In genomic region chr2:158006961-158007664, GRCh38 we compare ENCODE assay signal across 10 cellular contexts.
DNase-seq lines count a peak whose midpoint lies in the region; ATAC-seq and TF ChIP-seq lines count a peak whose summit lies in the region.
"Had no signal": no experiment of that assay in that cellular context is flagged by ENCODE, and none has a peak within 500 bp of the region (broad histone marks: within the 10 kb centered on the region; RNA-seq: fewer than 3 reads in every experiment).

No MANE protein-coding gene starts in this region.

- H3K9me2 ChIP-seq in PC-3 (replicated peaks; ENCODE audit: low read length) = no peaks in the 10 kb centered on the region

- H3K9ac ChIP-seq in PC-3 (ENCODE audit: low read length) = no peak overlapping the region

- H3K4me3 Mint-ChIP-seq in memory B cell = no peak overlapping the region
- no peak overlapping the region for H3K4me3 Mint-ChIP-seq in activated T-helper 17 cell treated with anti-CD3 and anti-CD28 coated beads, Interleukin-2, amount 50 U/mL, for 72 hours
- H3K4me3 Mint-ChIP-seq: nephron had no signal

- POLR2A ChIA-PET in PC-3 (lab: Charles Lee; ENCODE audit: unreplicated experiment) = no interaction called here

- H3K4me1 Mint-ChIP-seq in memory B cell = peaks cover 8% of the 10 kb centered on the region
- peaks cover 4% of the 10 kb centered on the region for H3K4me1 Mint-ChIP-seq in activated T-helper 17 cell treated with anti-CD3 and anti-CD28 coated beads, Interleukin-2, amount 50 U/mL, for 72 hours

- no peak overlapping the region for H3K27ac ChIP-seq in PC-3 (ENCODE audit: low read length)

- H3K36me3 ChIP-seq in PC-3 (ENCODE audit: low read depth, low read length) = no peaks in the 10 kb centered on the region

- BruUV-seq in PC-3 (replicated peaks; lab: Mats Ljungman, UMichigan) = no TSS peak

- no peaks in the 10 kb centered on the region for H3K79me2 ChIP-seq in PC-3 (ENCODE audit: low read length)

- no peak overlapping the region for H3K27ac Mint-ChIP-seq in memory B cell
- no peak overlapping the region for H3K27ac Mint-ChIP-seq in activated T-helper 17 cell treated with anti-CD3 and anti-CD28 coated beads, Interleukin-2, amount 50 U/mL, for 72 hours

- H3K27me3 Mint-ChIP-seq in memory B cell = peaks cover 9% of the 10 kb centered on the region
- no peaks in the 10 kb centered on the region for H3K27me3 Mint-ChIP-seq in activated T-helper 17 cell treated with anti-CD3 and anti-CD28 coated beads, Interleukin-2, amount 50 U/mL, for 72 hours

- H3F3A ChIP-seq in PC-3 (ENCODE audit: low read length, unreplicated experiment) = no peaks in the 10 kb centered on the region

- intact Hi-C loops in PC-3 (cut with micrococcal nuclease) = no loop called here

- peaks cover 17% of the 10 kb centered on the region for H3K4me1 ChIP-seq in PC-3 (ENCODE audit: insufficient read depth, low read length)

- CTCF ChIA-PET in PC-3 (lab: Charles Lee) = interaction anchor here (0.7 kb wide), 2 partner anchors 223 to 227 kb away, joined by 4 to 8 read pairs; no protein-coding TSS in a partner anchor

- H3K9me3 Mint-ChIP-seq in memory B cell = no peaks in the 10 kb centered on the region
- H3K9me3 Mint-ChIP-seq in activated T-helper 17 cell treated with anti-CD3 and anti-CD28 coated beads, Interleukin-2, amount 50 U/mL, for 72 hours = no peaks in the 10 kb centered on the region
- H3K9me3 Mint-ChIP-seq: nephron had no signal

- H3K36me3 Mint-ChIP-seq in memory B cell = no peaks in the 10 kb centered on the region
- no peaks in the 10 kb centered on the region for H3K36me3 Mint-ChIP-seq in activated T-helper 17 cell treated with anti-CD3 and anti-CD28 coated beads, Interleukin-2, amount 50 U/mL, for 72 hours (ENCODE audit: low read depth)

- TF ChIP-seq CTCF in GM10266 (IDR thresholded peaks at IDR 0.05; ENCODE audit: control insufficient read depth, insufficient read depth, low read depth, missing control alignments) (peak; percentile 19), PC-3 (conservative IDR thresholded peaks at IDR 0.05; ENCODE audit: low read depth, low read length) (peak; percentile 24; the same call in 1 of the 2 replicates)

- H4K20me1 ChIP-seq in PC-3 (ENCODE audit: low read length) = no peaks in the 10 kb centered on the region

- peak; percentile 54 for ATAC-seq in HG02938 (IDR thresholded peaks at IDR 0.05; ENCODE audit: unreplicated experiment)
- ATAC-seq in PC-3 = no peak
- peak; percentile 93 for ATAC-seq in memory B cell (ENCODE audit: low read depth)
- no peak for ATAC-seq in activated T-helper 17 cell treated with anti-CD3 and anti-CD28 coated beads, Interleukin-2, amount 50 U/mL, for 72 hours (replicated peaks)
- no peak for ATAC-seq in HG02759 (IDR thresholded peaks at IDR 0.05; ENCODE audit: unreplicated experiment)

- DNase-seq in GM10266 (ENCODE audit: extremely low spot score) (no peak), PC-3 (no peak), memory B cell (ENCODE audit: low spot score in 2 of 2) (peak in 1 of 2 donors; percentile 25), HPDE6-E6E7 (ENCODE audit: extremely low spot score) (no peak)
- DNase-seq: cortex of kidney, hippocampal formation had no signal

- no peak overlapping the region for H2AFZ ChIP-seq in PC-3 (ENCODE audit: low read length)

- H3K27me3 ChIP-seq in PC-3 (ENCODE audit: low read length) = no peaks in the 10 kb centered on the region

- no peaks in the 10 kb centered on the region for H3K9me3 ChIP-seq in PC-3 (ENCODE audit: low read length)

- H3K4me2 ChIP-seq in PC-3 (ENCODE audit: low read length) = no peak overlapping the region

- no peak overlapping the region for H3K4me3 ChIP-seq in PC-3 (ENCODE audit: low read length)

Comparison
In these comparisons a context has a peak if more than half of its experiments do, and no peak if none do; other contexts are left out.
1. ATAC-seq: peak in HG02938 (single experiment) and memory B cell (single experiment); none in PC-3 (single experiment), activated T-helper 17 cell treated with anti-CD3 and anti-CD28 coated beads, Interleukin-2, amount 50 U/mL, for 72 hours (single experiment) and HG02759 (single experiment).